ENCODE assay signal across 8 cellular contexts in the genomic region with DNA sequence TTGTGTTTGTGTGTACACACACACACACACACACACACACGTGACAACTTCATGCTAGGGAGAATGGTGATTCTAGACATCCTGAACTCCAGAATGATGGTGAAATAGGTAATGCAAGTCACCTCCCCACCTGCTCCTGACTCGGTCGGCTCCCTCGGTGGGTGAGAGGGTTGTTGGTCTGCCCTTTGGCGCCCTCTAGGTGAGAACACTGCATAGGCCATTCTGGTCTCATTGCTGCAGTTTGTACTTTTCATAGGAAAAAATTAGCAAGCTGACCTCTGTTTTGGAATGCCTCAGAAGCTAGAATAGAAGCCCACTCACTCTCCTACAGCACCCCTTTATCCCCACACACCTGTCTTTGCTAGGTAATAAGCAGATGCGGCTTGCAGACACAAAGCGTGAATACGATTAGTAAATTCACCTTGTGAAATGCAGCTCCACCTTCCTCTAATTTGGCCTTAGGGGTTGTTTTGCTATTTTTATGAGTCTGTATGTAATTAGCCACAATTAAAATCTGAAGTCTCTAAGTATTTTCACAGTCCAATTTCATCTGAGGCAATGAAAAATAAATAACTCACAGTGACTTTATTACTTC.
A peak's percentile ranks its signal among the peaks of the same experiment; 100 is the strongest.
DNase-seq lines count a peak whose midpoint lies in the region; ATAC-seq and TF ChIP-seq lines count a peak whose summit lies in the region.

No MANE protein-coding gene starts in this region.

- H3K27me3 Mint-ChIP-seq in activated CD8-positive, alpha-beta T cell treated with anti-CD3 and anti-CD28 coated beads, Interleukin-2, amount 10 ng/mL, durations not matched to agents 7 days and 5 days (ENCODE audit: low read depth), result peaks cover 8% of the 10 kb centered on the region
- peaks cover 19% of the 10 kb centered on the region for H3K27me3 Mint-ChIP-seq in nephron progenitor cell (ENCODE audit: low read depth, poor library complexity)

- no peaks in the 10 kb centered on the region for H3K4me1 ChIP-seq in esophagus muscularis mucosa
- no peaks in the 10 kb centered on the region for H3K4me1 ChIP-seq in tibial nerve

- CTCF ChIA-PET in activated CD8-positive, alpha-beta T cell treated with anti-CD3 and anti-CD28 coated beads, Interleukin-2, amount 10 ng/mL, durations not matched to agents 7 days and 5 days (lab: Charles Lee), result interaction anchor here (0.9 to 3.0 kb wide), 9 partner anchors 8 to 960 kb away, joined by 3 to 24 read pairs (median 3); no protein-coding TSS in a partner anchor

- POLR2A ChIA-PET in activated CD8-positive, alpha-beta T cell treated with anti-CD3 and anti-CD28 coated beads, Interleukin-2, amount 10 ng/mL, durations not matched to agents 7 days and 5 days (lab: Charles Lee), result no interaction called here

- H3K36me3 ChIP-seq in esophagus muscularis mucosa, result no peaks in the 10 kb centered on the region
- H3K36me3 ChIP-seq in tibial nerve, result no peaks in the 10 kb centered on the region

- 38% methylated on average over 8 of the region's 8 CpGs for WGBS in esophagus muscularis mucosa
- 32% methylated on average over 8 of the region's 8 CpGs for WGBS in tibial nerve, 2 donors

- no peaks in the 10 kb centered on the region for H3K4me1 Mint-ChIP-seq in activated CD8-positive, alpha-beta T cell treated with anti-CD3 and anti-CD28 coated beads, Interleukin-2, amount 10 ng/mL, durations not matched to agents 7 days and 5 days (ENCODE audit: low read depth)
- H3K4me1 Mint-ChIP-seq in nephron progenitor cell, result peaks cover 16% of the 10 kb centered on the region

- H3K9me3 ChIP-seq in esophagus muscularis mucosa (no peaks in the 10 kb centered on the region), tibial nerve (no peaks in the 10 kb centered on the region)

- peaks cover 0 to 18% (median 0%) of the 10 kb centered on the region in 4 donors for H3K27me3 ChIP-seq in esophagus muscularis mucosa
- no peaks in the 10 kb centered on the region for H3K27me3 ChIP-seq in tibial nerve

- H3K27ac Mint-ChIP-seq in activated CD8-positive, alpha-beta T cell treated with anti-CD3 and anti-CD28 coated beads, Interleukin-2, amount 10 ng/mL, durations not matched to agents 7 days and 5 days, result no peak overlapping the region
- H3K27ac Mint-ChIP-seq in nephron progenitor cell, result no peak overlapping the region

- H3K4me3 ChIP-seq in esophagus muscularis mucosa (no peak overlapping the region), tibial nerve (no peak overlapping the region)

- H3K36me3 Mint-ChIP-seq in activated CD8-positive, alpha-beta T cell treated with anti-CD3 and anti-CD28 coated beads, Interleukin-2, amount 10 ng/mL, durations not matched to agents 7 days and 5 days (ENCODE audit: low read depth), result no peaks in the 10 kb centered on the region
- H3K36me3 Mint-ChIP-seq in nephron progenitor cell (ENCODE audit: low read depth), result no peaks in the 10 kb centered on the region

- no peak overlapping the region for H3K4me3 Mint-ChIP-seq in activated CD8-positive, alpha-beta T cell treated with anti-CD3 and anti-CD28 coated beads, Interleukin-2, amount 10 ng/mL, durations not matched to agents 7 days and 5 days
- no peak overlapping the region for H3K4me3 Mint-ChIP-seq in nephron progenitor cell

- no peak for TF ChIP-seq POLR2A in esophagus muscularis mucosa (IDR thresholded peaks at IDR 0.05; ENCODE audit: low read depth)
- no peak for TF ChIP-seq POLR2A in tibial nerve (IDR thresholded peaks at IDR 0.05)

- DNase-seq in CMK (ENCODE audit: low read depth) (peak; percentile 18), NCI-H748 (lab: John Stamatoyannopoulos, UW; ENCODE audit: unreplicated experiment) (peak; percentile 84), esophagus muscularis mucosa (ENCODE audit: extremely low spot score) (no peak), nephron progenitor cell (peak; percentile 79), tibial nerve (ENCODE audit: low spot score in 2 of 2) (peak; percentile 17 to 61)
- peak; percentile 70 for DNase-seq in activated CD8-positive, alpha-beta T cell treated with anti-CD3 and anti-CD28 coated beads, Interleukin-2, amount 10 ng/mL, durations not matched to agents 7 days and 5 days

- TF ChIP-seq CTCF in esophagus muscularis mucosa (IDR thresholded peaks at IDR 0.05) (peak; percentile 24 to 47 (median 36)), nephron progenitor cell (IDR thresholded peaks at IDR 0.05) (peak; percentile 79), tibial nerve (IDR thresholded peaks at IDR 0.05) (peak; percentile 28 to 61 (median 45))

- ATAC-seq in HG03280 (IDR thresholded peaks at IDR 0.05; ENCODE audit: unreplicated experiment) (peak; percentile 55), GM21723 (IDR thresholded peaks at IDR 0.05; ENCODE audit: unreplicated experiment) (no peak)
- peak; percentile 69 for ATAC-seq in activated CD8-positive, alpha-beta T cell treated with anti-CD3 and anti-CD28 coated beads, Interleukin-2, amount 10 ng/mL, durations not matched to agents 7 days and 5 days

- TF ChIP-seq EP300 in esophagus muscularis mucosa (IDR thresholded peaks at IDR 0.05) (no peak), tibial nerve (IDR thresholded peaks at IDR 0.05) (no peak)

- intact Hi-C loops in esophagus muscularis mucosa (cut with DNase I), result loop anchor here (10.0 kb wide), 1 partner anchor 452 kb away; no protein-coding TSS in a partner anchor

- no peaks in the 10 kb centered on the region for H3K9me3 Mint-ChIP-seq in activated CD8-positive, alpha-beta T cell treated with anti-CD3 and anti-CD28 coated beads, Interleukin-2, amount 10 ng/mL, durations not matched to agents 7 days and 5 days (ENCODE audit: insufficient read depth)
- no peaks in the 10 kb centered on the region for H3K9me3 Mint-ChIP-seq in nephron progenitor cell

- no peak overlapping the region for H3K27ac ChIP-seq in esophagus muscularis mucosa (replicated peaks in 1 of 4)
- H3K27ac ChIP-seq in tibial nerve, result no peak overlapping the region
